In the genomic region with DNA sequence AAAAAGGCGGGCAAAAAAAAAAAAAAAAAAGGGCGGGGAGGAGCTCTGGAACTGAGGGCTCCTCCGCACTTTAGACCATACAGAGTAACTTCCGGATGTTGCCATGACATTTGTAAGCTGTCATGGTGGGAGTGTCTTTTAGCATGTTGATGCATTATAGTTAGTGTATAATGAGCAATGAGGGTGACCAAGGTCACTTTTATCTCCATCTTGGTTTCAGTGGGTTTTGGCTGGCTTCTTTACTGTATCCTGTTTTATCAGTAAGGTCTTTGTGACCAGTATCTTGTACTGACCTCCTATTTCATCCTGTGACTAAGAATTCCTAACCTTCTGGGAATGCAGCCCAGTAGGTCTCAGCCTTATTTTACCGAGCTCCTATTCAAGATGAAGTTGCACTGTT, we compare ENCODE assay signal across 17 cellular contexts.
"Had no signal": no experiment of that assay in that cellular context is flagged by ENCODE, and none has a peak within 500 bp of the region (broad histone marks: within the 10 kb centered on the region; RNA-seq: fewer than 3 reads in every experiment).

No MANE protein-coding gene starts in this region.

- H3K4me2 ChIP-seq: hepatocyte had no signal

- H3K4me1 ChIP-seq: parathyroid adenoma, psoas muscle, right lobe of liver, tibial artery, upper lobe of left lung, vagina had no signal

- H3K27me3 ChIP-seq: hepatocyte, right lobe of liver, tibial artery, upper lobe of left lung, vagina had no signal

- H3K9me3 ChIP-seq: psoas muscle, right lobe of liver, tibial artery, upper lobe of left lung, vagina had no signal

- H3K4me3 Mint-ChIP-seq: naive thymus-derived CD4-positive, alpha-beta T cell; stimulated activated effector memory CD8-positive, alpha-beta T cell treated with anti-CD3 and anti-CD28 coated beads, Interleukin-12 subunit alpha, Interleukin-12 subunit beta, amount 100 ng/mL, for 72 hours had no signal

- ATAC-seq: naive thymus-derived CD4-positive, alpha-beta T cell; psoas muscle; right lobe of liver; stimulated activated effector memory CD8-positive, alpha-beta T cell treated with anti-CD3 and anti-CD28 coated beads, Interleukin-12 subunit alpha, Interleukin-12 subunit beta, amount 100 ng/mL, for 72 hours; stimulated activated naive CD8-positive, alpha-beta T cell treated with anti-CD3 and anti-CD28 coated beads, Interleukin-15, Interleukin-2, amounts not matched to agents 100 U/mL and 50 U/mL, for 24 hours had no signal

- H2AFZ ChIP-seq: hepatocyte, parathyroid adenoma had no signal

- DNase-seq: effector CD8-positive, alpha-beta T cell; foreskin melanocyte; head of caudate nucleus; naive thymus-derived CD4-positive, alpha-beta T cell; psoas muscle; retina; right lobe of liver; stimulated activated CD4-positive, alpha-beta T cell treated with anti-CD3 and anti-CD28 coated beads, Interleukin-4, amount 100 ng/mL, for 1 hour; stimulated activated CD8-positive, alpha-beta memory T cell treated with anti-CD3 and anti-CD28 coated beads, Interleukin-4, amount 100 ng/mL, for 48 hours; stimulated activated naive CD8-positive, alpha-beta T cell treated with anti-CD3 and anti-CD28 coated beads, Interleukin-15, Interleukin-2, amounts not matched to agents 100 U/mL and 50 U/mL, for 24 hours; tibial artery; upper lobe of left lung had no signal

- H3K27ac ChIP-seq: coronary artery, hepatocyte, parathyroid adenoma, psoas muscle, right lobe of liver, tibial artery, upper lobe of left lung, vagina had no signal

- H3K79me2 ChIP-seq: hepatocyte, parathyroid adenoma had no signal

- H3K27ac Mint-ChIP-seq: naive thymus-derived CD4-positive, alpha-beta T cell; stimulated activated effector memory CD8-positive, alpha-beta T cell treated with anti-CD3 and anti-CD28 coated beads, Interleukin-12 subunit alpha, Interleukin-12 subunit beta, amount 100 ng/mL, for 72 hours had no signal

- H3K36me3 Mint-ChIP-seq: naive thymus-derived CD4-positive, alpha-beta T cell; stimulated activated effector memory CD8-positive, alpha-beta T cell treated with anti-CD3 and anti-CD28 coated beads, Interleukin-12 subunit alpha, Interleukin-12 subunit beta, amount 100 ng/mL, for 72 hours had no signal

- H3K4me3 ChIP-seq: coronary artery, hepatocyte, psoas muscle, right lobe of liver, tibial artery, upper lobe of left lung, vagina had no signal

- H3K36me3 ChIP-seq: right lobe of liver, tibial artery, upper lobe of left lung, vagina had no signal

- H3K9me3 Mint-ChIP-seq: stimulated activated effector memory CD8-positive, alpha-beta T cell treated with anti-CD3 and anti-CD28 coated beads, Interleukin-12 subunit alpha, Interleukin-12 subunit beta, amount 100 ng/mL, for 72 hours had no signal

- H3K4me1 Mint-ChIP-seq: naive thymus-derived CD4-positive, alpha-beta T cell; stimulated activated effector memory CD8-positive, alpha-beta T cell treated with anti-CD3 and anti-CD28 coated beads, Interleukin-12 subunit alpha, Interleukin-12 subunit beta, amount 100 ng/mL, for 72 hours had no signal

- H3K9ac ChIP-seq: parathyroid adenoma had no signal
